ENCODE assay signal across 1 cellular context in the genomic region with DNA sequence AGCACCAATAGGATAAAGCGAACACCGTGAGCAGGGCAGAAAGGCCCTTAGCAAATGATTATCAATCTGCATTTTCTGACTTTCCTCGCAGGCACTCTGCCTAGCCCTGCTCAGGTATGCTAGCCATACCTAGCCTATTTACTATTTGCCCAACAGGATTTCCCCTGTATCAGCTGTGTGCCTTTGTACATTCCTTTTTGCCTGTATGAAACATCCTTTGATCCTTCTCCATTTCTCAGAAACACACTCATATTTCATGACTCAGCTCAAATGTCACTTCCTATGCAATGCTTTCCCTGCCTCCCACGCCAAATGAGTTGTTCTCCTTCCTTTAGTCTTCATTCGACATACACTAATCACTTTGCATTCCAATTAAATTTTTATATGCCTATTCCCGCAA.
TF ChIP-seq lines count a peak whose summit lies in the region.

No MANE protein-coding gene starts in this region.

TF ChIP-seq in GM23338, 12 proteins besides CTCF, POLR2A, EP300 and RAD21 (continued from another document):
- no peak for TF ChIP-seq EZH2 (IDR thresholded peaks at IDR 0.05; ENCODE audit: low read depth, unreplicated experiment)
- TF ChIP-seq REST (IDR thresholded peaks at IDR 0.05; ENCODE audit: unreplicated experiment) = no peak
- TF ChIP-seq EZH2phosphoT487 (IDR thresholded peaks at IDR 0.05; ENCODE audit: unreplicated experiment) = no peak
- no peak for TF ChIP-seq ZNF114 (CRISPR knock-in tag; IDR thresholded peaks at IDR 0.05)
